In genomic region chr1:162185299-162185698, GRCh38 we compare ENCODE assay signal across 1 cellular context.
TF ChIP-seq lines count a peak whose summit lies in the region.

No MANE protein-coding gene starts in this region.

TF ChIP-seq in K562, 482 proteins besides CTCF, POLR2A, EP300 and RAD21 (continued from another document):
- TF ChIP-seq TRIM25 (IDR thresholded peaks at IDR 0.05; ENCODE audit: borderline replicate concordance) (no peak), RNF219 (CRISPR knock-in tag; IDR thresholded peaks at IDR 0.05) (no peak), FIP1L1 (IDR thresholded peaks at IDR 0.05; ENCODE audit: low read depth, low read length, poor library complexity, severe bottlenecking) (no peak), TEAD1 (CRISPR knock-in tag; IDR thresholded peaks at IDR 0.05) (peak; percentile 74 to 96; a peak in 3 of 4 replicates), FOXA3 (CRISPR knock-in tag; conservative IDR thresholded peaks at IDR 0.05 in 1 of 2, IDR thresholded peaks at IDR 0.05 in 1 of 2) (peak in 1 of 2 experiments; percentile 16; a peak in 1 of 4 replicates), MAFK (IDR thresholded peaks at IDR 0.05; ENCODE audit: low read length) (peak; percentile 98), NCOA2 (IDR thresholded peaks at IDR 0.05; ENCODE audit: partially characterized antibody in 2 of 2) (no peak), CREB5 (CRISPR knock-in tag; IDR thresholded peaks at IDR 0.05) (no peak), ZNF780A (CRISPR knock-in tag; IDR thresholded peaks at IDR 0.05) (no peak), NCOA1 (IDR thresholded peaks at IDR 0.05; ENCODE audit: low read depth) (no peak), ZNF280A (IDR thresholded peaks at IDR 0.05; ENCODE audit: low read depth, partially characterized antibody) (no peak), RBM39 (optimal IDR thresholded peaks at IDR 0.05; ENCODE audit: low read depth, low read length) (no peak), VEZF1 (CRISPR knock-in tag; IDR thresholded peaks at IDR 0.05) (no peak), HIVEP1 (CRISPR knock-in tag; IDR thresholded peaks at IDR 0.05) (no peak), SMARCB1 (IDR thresholded peaks at IDR 0.05; ENCODE audit: insufficient read length, low read depth) (no peak)
